Comparison of ENCODE assay signal across 8 cellular contexts in genomic region chr20:31968299-31969126, GRCh38. TPM values are rescaled to one million over a fixed set of nuclear protein-coding genes. Genes with fewer than 3 reads are reported as not detected.
A peak's percentile ranks its signal among the peaks of the same experiment; 100 is the strongest.
DNase-seq lines count a peak whose midpoint lies in the region; ATAC-seq lines count a peak whose summit lies in the region.

No MANE protein-coding gene starts in this region.

- H3K4ac ChIP-seq in mesendoderm (ENCODE audit: low read depth, low read length) = no peak overlapping the region

- H3K9ac ChIP-seq in endocrine pancreas (ENCODE audit: control insufficient read depth, insufficient read depth, low read length) (peak overlapping the region; percentile 65), mesendoderm (ENCODE audit: low read length) (no peak overlapping the region)

- H3K9me3 ChIP-seq in endocrine pancreas (ENCODE audit: control insufficient read depth, low read length) = no peaks in the 10 kb centered on the region

- H2AK5ac ChIP-seq in mesendoderm (ENCODE audit: low read length) = no peak overlapping the region

- H4K5ac ChIP-seq in mesendoderm (ENCODE audit: low read length) = no peak overlapping the region

- WGBS in mesendoderm (ENCODE audit: extremely low coverage, insufficient coverage, low lambda C conversion rate) = no CpG with 5 or more reads among the region's 56 CpGs

- H3K18ac ChIP-seq in mesendoderm (ENCODE audit: low read length) = no peak overlapping the region

- no peak for ATAC-seq in GM19023 (IDR thresholded peaks at IDR 0.05; ENCODE audit: unreplicated experiment)

- H3K56ac ChIP-seq in mesendoderm (ENCODE audit: low read length) = no peak overlapping the region

- H3K36me3 ChIP-seq in endocrine pancreas (ENCODE audit: control insufficient read depth, insufficient read depth, low read length) (no peaks in the 10 kb centered on the region), mesendoderm (ENCODE audit: control insufficient read depth, insufficient read depth, low read length) (no peaks in the 10 kb centered on the region)

- H3K27me3 ChIP-seq in endocrine pancreas (ENCODE audit: control insufficient read depth, insufficient read depth, low read length) = no peaks in the 10 kb centered on the region
- peaks cover 3% of the 10 kb centered on the region for H3K27me3 ChIP-seq in mesendoderm (ENCODE audit: insufficient read depth, low read length, poor library complexity)

- H4K8ac ChIP-seq in mesendoderm (ENCODE audit: low read depth, low read length) = no peak overlapping the region

- no peak overlapping the region for H2BK15ac ChIP-seq in mesendoderm (replicated peaks; ENCODE audit: low read depth)

- peak overlapping the region; percentile 76 for H3K4me2 ChIP-seq in mesendoderm (ENCODE audit: low read length)

- no peak overlapping the region for H2BK5ac ChIP-seq in mesendoderm (ENCODE audit: low read length)

- H3K79me2 ChIP-seq in mesendoderm (ENCODE audit: control insufficient read depth, insufficient read depth, low read length) = no peaks in the 10 kb centered on the region

- no peak overlapping the region for H3K23ac ChIP-seq in mesendoderm (ENCODE audit: low read length)

- H3K79me1 ChIP-seq in mesendoderm (ENCODE audit: low read length) = no peaks in the 10 kb centered on the region

- DNase-seq in NCI-H510A treated with DMSO at 0.1 percent for 48 hours (lab: John Stamatoyannopoulos, UW) (peak; percentile 27), NCI-H510A (lab: John Stamatoyannopoulos, UW) (no peak), NCI-H69 (lab: John Stamatoyannopoulos, UW) (peak; percentile 71), mesendoderm (peak; percentile 90)
- peak; percentile 79 for DNase-seq in activated CD8-positive, alpha-beta memory T cell treated with anti-CD3 and anti-CD28 coated beads, Interleukin-2, amount 50 U/mL, for 4 hours
- peak; percentile 32 to 46 for DNase-seq in stimulated activated CD8-positive, alpha-beta memory T cell treated with anti-CD3 and anti-CD28 coated beads, Interleukin-15, amount 100 ng/mL, for 4 hours (ENCODE audit: low read depth in 2 of 2)

- H2BK120ac ChIP-seq in mesendoderm (ENCODE audit: low read depth, low read length) = no peak overlapping the region

- H3K4me1 ChIP-seq in endocrine pancreas (ENCODE audit: control insufficient read depth, insufficient read depth, low read length) (no peaks in the 10 kb centered on the region), mesendoderm (ENCODE audit: control insufficient read depth, low read depth, low read length) (no peaks in the 10 kb centered on the region)

- H3K27ac ChIP-seq in mesendoderm (ENCODE audit: low read depth, low read length) = no peak overlapping the region

- peak overlapping the region; percentile 55 for H3K4me3 ChIP-seq in endocrine pancreas (ENCODE audit: control insufficient read depth, insufficient read depth, low read length)
- H3K4me3 ChIP-seq in mesendoderm (ENCODE audit: low read length) = peak overlapping the region; percentile 35

RNA-seq across cellular contexts. Expression of gene XKR7, which starts 0.6 kb away (rescaled TPM):
- 0.67 TPM for polyA plus RNA-seq in mesendoderm (2013, experiment 1 of 2)
- polyA plus RNA-seq in mesendoderm (2013, experiment 2 of 2) = 0.62 TPM

RNA-seq across cellular contexts. Expression of gene PDRG1, which starts 16.7 kb away (rescaled TPM):
- polyA plus RNA-seq in mesendoderm (2013, experiment 1 of 2) = 14.3 TPM
- 14.0 TPM for polyA plus RNA-seq in mesendoderm (2013, experiment 2 of 2)

RNA-seq across cellular contexts. Expression of gene CCM2L, which starts 41.7 kb away (rescaled TPM):
- 1.4 TPM for polyA plus RNA-seq in mesendoderm (2013, experiment 1 of 2)
- polyA plus RNA-seq in mesendoderm (2013, experiment 2 of 2) = 1.3 TPM
